ENCODE assay signal across 2 cellular contexts in the genomic region with DNA sequence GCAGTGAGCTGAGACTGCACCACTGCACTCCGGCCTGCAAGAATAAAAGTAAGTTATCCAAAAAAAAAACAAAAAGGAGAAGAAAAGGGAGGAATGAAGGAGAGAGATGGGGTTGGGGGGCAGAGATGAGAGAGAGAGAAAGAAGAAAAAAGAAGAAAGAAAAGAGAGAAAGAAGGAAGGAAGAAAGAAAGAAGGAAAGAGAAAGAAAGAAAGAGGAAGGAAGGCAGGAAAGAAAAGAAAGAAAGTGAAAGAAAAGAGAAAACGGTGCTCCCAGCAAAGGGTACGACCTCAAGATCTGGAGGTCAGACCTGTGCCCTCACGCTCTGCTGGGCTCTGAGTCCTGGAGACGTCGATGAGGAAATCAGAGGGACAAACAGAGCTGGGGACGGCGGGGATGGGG.
TF ChIP-seq lines count a peak whose summit lies in the region.

No MANE protein-coding gene starts in this region.

TF ChIP-seq in liver, 16 proteins besides CTCF, POLR2A, EP300 and RAD21:
- peak; percentile 46 to 54 for TF ChIP-seq HNF4A (conservative IDR thresholded peaks at IDR 0.05)
- no peak for TF ChIP-seq MAX (IDR thresholded peaks at IDR 0.05)
- no peak for TF ChIP-seq ATF3 (IDR thresholded peaks at IDR 0.05)
- no peak for TF ChIP-seq REST (IDR thresholded peaks at IDR 0.05)
- TF ChIP-seq HNF4G (IDR thresholded peaks at IDR 0.05) = no peak
- TF ChIP-seq TAF1 (conservative IDR thresholded peaks at IDR 0.05) = no peak
- no peak for TF ChIP-seq JUND (IDR thresholded peaks at IDR 0.05)
- TF ChIP-seq, protein P1, sequence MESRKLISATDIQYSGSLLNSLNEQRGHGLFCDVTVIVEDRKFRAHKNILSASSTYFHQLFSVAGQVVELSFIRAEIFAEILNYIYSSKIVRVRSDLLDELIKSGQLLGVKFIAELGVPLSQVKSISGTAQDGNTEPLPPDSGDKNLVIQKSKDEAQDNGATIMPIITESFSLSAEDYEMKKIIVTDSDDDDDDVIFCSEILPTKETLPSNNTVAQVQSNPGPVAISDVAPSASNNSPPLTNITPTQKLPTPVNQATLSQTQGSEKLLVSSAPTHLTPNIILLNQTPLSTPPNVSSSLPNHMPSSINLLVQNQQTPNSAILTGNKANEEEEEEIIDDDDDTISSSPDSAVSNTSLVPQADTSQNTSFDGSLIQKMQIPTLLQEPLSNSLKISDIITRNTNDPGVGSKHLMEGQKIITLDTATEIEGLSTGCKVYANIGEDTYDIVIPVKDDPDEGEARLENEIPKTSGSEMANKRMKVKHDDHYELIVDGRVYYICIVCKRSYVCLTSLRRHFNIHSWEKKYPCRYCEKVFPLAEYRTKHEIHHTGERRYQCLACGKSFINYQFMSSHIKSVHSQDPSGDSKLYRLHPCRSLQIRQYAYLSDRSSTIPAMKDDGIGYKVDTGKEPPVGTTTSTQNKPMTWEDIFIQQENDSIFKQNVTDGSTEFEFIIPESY (IDR thresholded peaks at IDR 0.05) = no peak
- peak; percentile 25 for TF ChIP-seq NR2F2 (IDR thresholded peaks at IDR 0.05)
- TF ChIP-seq FOXA2 (IDR thresholded peaks at IDR 0.05) = no peak
- no peak for TF ChIP-seq FOXA1 (IDR thresholded peaks at IDR 0.05)
- TF ChIP-seq SP1 (IDR thresholded peaks at IDR 0.05) = no peak
- TF ChIP-seq GABPA (IDR thresholded peaks at IDR 0.05 in 1 of 2, conservative IDR thresholded peaks at IDR 0.05 in 1 of 2) = no peak
- peak; percentile 33 to 38 for TF ChIP-seq RXRA (IDR thresholded peaks at IDR 0.05)
- TF ChIP-seq EGR1 (IDR thresholded peaks at IDR 0.05; ENCODE audit: low read depth in 2 of 2) = no peak
- no peak for TF ChIP-seq YY1 (IDR thresholded peaks at IDR 0.05)

TF ChIP-seq in HepG2, 621 proteins besides CTCF, POLR2A, EP300 and RAD21:
- TF ChIP-seq CBX2 (IDR thresholded peaks at IDR 0.05; ENCODE audit: low read depth, low read length) (no peak), CBX2 (CRISPR knock-in tag; IDR thresholded peaks at IDR 0.05; ENCODE audit: low read depth) (no peak), TCF7L2 (IDR thresholded peaks at IDR 0.05; ENCODE audit: low read depth, low read length) (no peak), ZFP91 (CRISPR knock-in tag; IDR thresholded peaks at IDR 0.05; ENCODE audit: borderline replicate concordance) (no peak), TCF12 (IDR thresholded peaks at IDR 0.05) (no peak), TCF12 (CRISPR knock-in tag; IDR thresholded peaks at IDR 0.05) (no peak), ZNF224 (CRISPR knock-in tag; IDR thresholded peaks at IDR 0.05) (no peak), GATA4 (IDR thresholded peaks at IDR 0.05; ENCODE audit: borderline replicate concordance, low read depth) (no peak), RNF219 (CRISPR knock-in tag; IDR thresholded peaks at IDR 0.05) (no peak), ARNT2 (CRISPR knock-in tag; IDR thresholded peaks at IDR 0.05; ENCODE audit: low read depth) (no peak), ZNF709 (CRISPR knock-in tag; IDR thresholded peaks at IDR 0.05) (no peak), ZNF563 (CRISPR knock-in tag; IDR thresholded peaks at IDR 0.05) (no peak), THAP9 (CRISPR knock-in tag; IDR thresholded peaks at IDR 0.05; ENCODE audit: borderline replicate concordance) (no peak), NFYC (CRISPR knock-in tag; IDR thresholded peaks at IDR 0.05) (no peak), HDAC1 (CRISPR knock-in tag; IDR thresholded peaks at IDR 0.05) (no peak), POLR2G (IDR thresholded peaks at IDR 0.05; ENCODE audit: low read depth, low read length) (no peak), SMARCE1 (IDR thresholded peaks at IDR 0.05; ENCODE audit: borderline replicate concordance) (no peak), SRSF9 (IDR thresholded peaks at IDR 0.05; ENCODE audit: borderline replicate concordance, insufficient read depth, low read depth, low read length, poor library complexity, severe bottlenecking) (no peak), JDP2 (CRISPR knock-in tag; IDR thresholded peaks at IDR 0.05; ENCODE audit: borderline replicate concordance) (no peak), GLI4 (CRISPR knock-in tag; IDR thresholded peaks at IDR 0.05; ENCODE audit: borderline replicate concordance) (no peak), SMAD1 (CRISPR knock-in tag; IDR thresholded peaks at IDR 0.05; ENCODE audit: borderline replicate concordance, low read depth) (no peak)
- TF ChIP-seq, protein P2, sequence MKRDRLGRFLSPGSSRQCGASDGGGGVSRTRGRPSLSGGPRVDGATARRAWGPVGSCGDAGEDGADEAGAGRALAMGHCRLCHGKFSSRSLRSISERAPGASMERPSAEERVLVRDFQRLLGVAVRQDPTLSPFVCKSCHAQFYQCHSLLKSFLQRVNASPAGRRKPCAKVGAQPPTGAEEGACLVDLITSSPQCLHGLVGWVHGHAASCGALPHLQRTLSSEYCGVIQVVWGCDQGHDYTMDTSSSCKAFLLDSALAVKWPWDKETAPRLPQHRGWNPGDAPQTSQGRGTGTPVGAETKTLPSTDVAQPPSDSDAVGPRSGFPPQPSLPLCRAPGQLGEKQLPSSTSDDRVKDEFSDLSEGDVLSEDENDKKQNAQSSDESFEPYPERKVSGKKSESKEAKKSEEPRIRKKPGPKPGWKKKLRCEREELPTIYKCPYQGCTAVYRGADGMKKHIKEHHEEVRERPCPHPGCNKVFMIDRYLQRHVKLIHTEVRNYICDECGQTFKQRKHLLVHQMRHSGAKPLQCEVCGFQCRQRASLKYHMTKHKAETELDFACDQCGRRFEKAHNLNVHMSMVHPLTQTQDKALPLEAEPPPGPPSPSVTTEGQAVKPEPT (CRISPR knock-in tag; IDR thresholded peaks at IDR 0.05; ENCODE audit: low read depth) = no peak
TF ChIP-seq in HepG2: peak in this region for 0.
